In genomic region chr20:63520939-63521601, GRCh38 we compare ENCODE assay signal across 1 cellular context.
A peak's percentile ranks its signal among the peaks of the same experiment; 100 is the strongest.
TF ChIP-seq lines count a peak whose summit lies in the region.

No MANE protein-coding gene starts in this region.

TF ChIP-seq in HepG2, 621 proteins besides CTCF, POLR2A, EP300 and RAD21 (continued from another document):
- no peak for TF ChIP-seq RERE (CRISPR knock-in tag; IDR thresholded peaks at IDR 0.05; ENCODE audit: low read depth)
- no peak for TF ChIP-seq ZNF296 (CRISPR knock-in tag; conservative IDR thresholded peaks at IDR 0.05)
- no peak for TF ChIP-seq SALL1 (CRISPR knock-in tag; IDR thresholded peaks at IDR 0.05)
- TF ChIP-seq ESRRA (CRISPR knock-in tag; IDR thresholded peaks at IDR 0.05; ENCODE audit: low read depth) = no peak
- no peak for TF ChIP-seq ZNF790 (CRISPR knock-in tag; IDR thresholded peaks at IDR 0.05; ENCODE audit: borderline replicate concordance)
- 0 out of 2 replicates have a peak, but pooled peaks have one; percentile 55 for TF ChIP-seq BCL3 (CRISPR knock-in tag; IDR thresholded peaks at IDR 0.05)
- no peak for TF ChIP-seq ARNT (IDR thresholded peaks at IDR 0.05)
- TF ChIP-seq HES4 (CRISPR knock-in tag; IDR thresholded peaks at IDR 0.05; ENCODE audit: borderline replicate concordance) = peak; percentile 7; the same call in 1 of the 2 replicates
- no peak for TF ChIP-seq ZNF556 (CRISPR knock-in tag; IDR thresholded peaks at IDR 0.05; ENCODE audit: borderline replicate concordance)
- TF ChIP-seq FOXC1 (CRISPR knock-in tag; IDR thresholded peaks at IDR 0.05; ENCODE audit: borderline replicate concordance) = no peak
- TF ChIP-seq SKI (IDR thresholded peaks at IDR 0.05; ENCODE audit: partially characterized antibody) = no peak
- TF ChIP-seq ZNF776 (CRISPR knock-in tag; IDR thresholded peaks at IDR 0.05) = 0 out of 2 replicates have a peak, but pooled peaks have one; percentile 33
- TF ChIP-seq ZNF383 (CRISPR knock-in tag; IDR thresholded peaks at IDR 0.05; ENCODE audit: borderline replicate concordance) = no peak
- peak; percentile 43; the same call in 1 of the 2 replicates for TF ChIP-seq ZNF687 (CRISPR knock-in tag; IDR thresholded peaks at IDR 0.05)
- TF ChIP-seq HOXA3 (CRISPR knock-in tag; IDR thresholded peaks at IDR 0.05) = peak; percentile 68
- no peak for TF ChIP-seq ZBTB34 (CRISPR knock-in tag; IDR thresholded peaks at IDR 0.05)
TF ChIP-seq in HepG2: peak in this region for 43.
